8 cellular contexts compared by ENCODE assay signal in genomic region chr18:11980148-11980554, GRCh38. TPM values are rescaled to one million over a fixed set of nuclear protein-coding genes. Genes with fewer than 3 reads are reported as not detected.
DNase-seq lines count a peak whose midpoint lies in the region; TF ChIP-seq lines count a peak whose summit lies in the region.

No MANE protein-coding gene starts in this region.

- DNase-seq in Jurkat, Clone E6-1 (ENCODE audit: low read depth, low spot score), result no peak
- no peak for DNase-seq in chondrocyte (ENCODE audit: low spot score)
- DNase-seq in UCSD-AML1 (lab: John Stamatoyannopoulos, UW; ENCODE audit: unreplicated experiment), result no peak
- DNase-seq in stimulated activated CD4-positive, alpha-beta T cell treated with anti-CD3 and anti-CD28 coated beads, Interleukin-1b, Interleukin-23, amount 100 ng/mL, for 48 hours, result no peak
- DNase-seq in activated CD4-positive, alpha-beta T cell treated with anti-CD3 and anti-CD28 coated beads for 1 hour, result no peak
- DNase-seq in HPDE6-E6E7 (ENCODE audit: extremely low spot score), result no peak

- TF ChIP-seq CTCF in C4-2B (conservative IDR thresholded peaks at IDR 0.05), result no peak
- TF ChIP-seq CTCF in chondrocyte (IDR thresholded peaks at IDR 0.05), result no peak
- TF ChIP-seq CTCF in nephron (IDR thresholded peaks at IDR 0.05; ENCODE audit: unreplicated experiment in 3 of 3), result no peak

- H3K9me3 Mint-ChIP-seq in chondrocyte (ENCODE audit: low read depth) (no peaks in the 10 kb centered on the region), nephron (no peaks in the 10 kb centered on the region)

- H3K4me3 Mint-ChIP-seq in chondrocyte (ENCODE audit: unreplicated experiment), result peak overlapping the region; percentile 75
- H3K4me3 Mint-ChIP-seq in nephron, result peak overlapping the region; percentile 85 to 92 (median 88)

- H3K36me3 Mint-ChIP-seq in chondrocyte (ENCODE audit: low read depth), result no peaks in the 10 kb centered on the region
- no peaks in the 10 kb centered on the region for H3K36me3 Mint-ChIP-seq in nephron (ENCODE audit: low read depth)

- peak overlapping the region; percentile 97 for H3K27ac ChIP-seq in C4-2B

- H3K27me3 Mint-ChIP-seq in chondrocyte (ENCODE audit: low read depth) (no peaks in the 10 kb centered on the region), nephron (ENCODE audit: low read depth) (peaks cover 17% of the 10 kb centered on the region)

- H3K4me1 Mint-ChIP-seq in chondrocyte (ENCODE audit: low read depth) (peaks cover 25% of the 10 kb centered on the region), nephron (peaks cover 24% of the 10 kb centered on the region)

- peak overlapping the region; percentile 47; the same call in 1 of the 2 replicates for H3K4me3 ChIP-seq in Jurkat, Clone E6-1 (ENCODE audit: low read length)

- H3K27ac Mint-ChIP-seq in chondrocyte (ENCODE audit: unreplicated experiment), result peak overlapping the region; percentile 85
- H3K27ac Mint-ChIP-seq in nephron, result peak overlapping the region; percentile 90 to 98 (median 95)

RNA-seq across cellular contexts. Expression of gene IMPA2, which starts 1.2 kb away (rescaled TPM):
- polyA plus RNA-seq in Jurkat, Clone E6-1 (2012; ENCODE audit: insufficient read depth, insufficient read length), result 29.6 TPM
- total RNA-seq in chondrocyte, result 10.8 to 25.1 TPM (median 10.9 TPM) in 3 replicates
